8 cellular contexts compared by ENCODE assay signal in genomic region chr1:84892657-84893618, GRCh38. TPM values are rescaled to one million over a fixed set of nuclear protein-coding genes. Genes with fewer than 3 reads are reported as not detected.
DNase-seq lines count a peak whose midpoint lies in the region; ATAC-seq and TF ChIP-seq lines count a peak whose summit lies in the region.

Gene LPAR3, minus strand, starts transcription at chr1:84893206. Its CDS starts 27,086 bp downstream, at chr1:84866120.

- H3K9me3 Mint-ChIP-seq in neural crest cell, result no peaks in the 10 kb centered on the region

- H3K4me1 Mint-ChIP-seq in neural crest cell, result peaks cover 7% of the 10 kb centered on the region

- peak; percentile 12 for TF ChIP-seq CTCF in neural crest cell (conservative IDR thresholded peaks at IDR 0.05)

- peak within 1 kb of the TSS; percentile 44 for H3K27ac ChIP-seq in epithelial cell of prostate

- H3K36me3 Mint-ChIP-seq in neural crest cell (ENCODE audit: low read depth), result no peaks in the 10 kb centered on the region

- no peak within 1 kb of the TSS for H3K27ac Mint-ChIP-seq in neural crest cell (ENCODE audit: unreplicated experiment)

- peak; percentile 68 for DNase-seq in 8988T
- DNase-seq in activated CD4-positive, alpha-beta T cell treated with anti-CD3 and anti-CD28 coated beads for 48 hours, result peak; percentile 42
- no peak for DNase-seq in epithelial cell of prostate (ENCODE audit: low read depth, low spot score)
- peak; percentile 37 for DNase-seq in neural crest cell (ENCODE audit: low read depth, low spot score)
- no peak for DNase-seq in cortex of kidney (lab: John Stamatoyannopoulos, UW)

- peak; percentile 51 for ATAC-seq in HG02642 (IDR thresholded peaks at IDR 0.05; ENCODE audit: poor library complexity, unreplicated experiment)
- ATAC-seq in GM18520 (IDR thresholded peaks at IDR 0.05; ENCODE audit: unreplicated experiment), result no peak
- ATAC-seq in GM21381 (IDR thresholded peaks at IDR 0.05; ENCODE audit: unreplicated experiment), result no peak

- peak within 1 kb of the TSS; percentile 84 for H3K4me3 Mint-ChIP-seq in neural crest cell

- H3K27me3 Mint-ChIP-seq in neural crest cell (ENCODE audit: low read depth), result peaks cover 77% of the 10 kb centered on the region

RNA-seq across cellular contexts. Expression of gene LPAR3, which starts in this region (rescaled TPM):
- 1.2 and 1.3 TPM in 2 replicates for total RNA-seq in neural crest cell

Comparison
In these comparisons a context has a peak if more than half of its experiments do, and no peak if none do; other contexts are left out.
1. DNase-seq: peak in 8988T (single experiment), activated CD4-positive, alpha-beta T cell treated with anti-CD3 and anti-CD28 coated beads for 48 hours (single experiment) and neural crest cell (single experiment); none in epithelial cell of prostate (single experiment) and cortex of kidney (single experiment).